In the genomic region with DNA sequence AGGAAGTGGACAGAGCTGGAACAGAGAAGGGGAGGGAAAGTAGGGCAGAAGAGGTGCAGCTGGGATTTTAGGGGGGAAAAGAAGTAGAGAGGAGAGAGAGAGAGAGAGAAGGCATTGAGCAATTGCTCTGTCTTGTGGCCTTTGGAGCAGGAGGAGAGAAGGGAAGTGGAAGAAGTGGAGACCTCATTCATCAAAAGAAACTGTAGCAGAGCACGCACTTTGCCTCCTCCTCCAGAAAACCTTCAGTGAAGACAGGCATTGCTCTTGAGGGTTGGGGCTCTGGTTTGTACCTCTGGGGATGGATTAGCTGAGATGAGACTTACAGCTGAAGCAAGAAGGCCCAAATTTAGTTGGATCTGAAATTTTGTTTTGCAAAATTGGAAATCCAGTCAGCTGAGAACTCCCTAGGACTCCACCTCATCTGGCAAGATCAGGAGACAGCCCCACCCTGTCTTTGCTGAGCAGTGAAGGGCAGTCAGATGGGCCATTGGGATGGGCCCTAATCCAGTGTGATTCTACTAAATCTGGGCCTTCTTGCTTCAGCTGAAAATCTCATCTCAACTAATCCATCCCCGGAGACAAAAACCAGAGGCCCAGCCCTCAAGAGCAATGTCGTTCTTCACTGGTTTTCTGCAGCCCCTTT, we compare ENCODE assay signal across 16 cellular contexts. TPM values are rescaled to one million over a fixed set of nuclear protein-coding genes. Genes with fewer than 3 reads are reported as not detected.
DNase-seq lines count a peak whose midpoint lies in the region; ATAC-seq and TF ChIP-seq lines count a peak whose summit lies in the region.
"Had no signal": no experiment of that assay in that cellular context is flagged by ENCODE, and none has a peak within 500 bp of the region (broad histone marks: within the 10 kb centered on the region; RNA-seq: fewer than 3 reads in every experiment).

No MANE protein-coding gene starts in this region.

- intact Hi-C loops in heart left ventricle (cut with DNase I) (loop anchor here in 2 of 10 donors (5.0 to 10.0 kb wide), 2 partner anchors 57 to 149 kb away; no protein-coding TSS in a partner anchor), PC-3 (cut with micrococcal nuclease) (no loop called here)

- H3K4me1 ChIP-seq in heart left ventricle = peaks cover 2 to 54% (median 12%) of the 10 kb centered on the region in 12 donors
- peaks cover 16% of the 10 kb centered on the region for H3K4me1 ChIP-seq in rectal smooth muscle tissue (ENCODE audit: control insufficient read depth, insufficient read depth, low read length)
- H3K4me1 ChIP-seq in PC-3 (ENCODE audit: insufficient read depth, low read length) = peaks cover 16% of the 10 kb centered on the region
- H3K4me1 ChIP-seq: A549 had no signal

- peak overlapping the region; percentile 15 to 82 (median 76) for H3K27ac ChIP-seq in heart left ventricle
- peak overlapping the region; percentile 35 for H3K27ac ChIP-seq in rectal smooth muscle tissue (ENCODE audit: low read depth, low read length)
- H3K27ac ChIP-seq in PC-3 (ENCODE audit: low read length) = no peak overlapping the region
- H3K27ac ChIP-seq: A549 had no signal

- TF ChIP-seq POLR2A in heart left ventricle (IDR thresholded peaks at IDR 0.05) = no peak

- H3K27me3 ChIP-seq in heart left ventricle (no peaks in the 10 kb centered on the region), rectal smooth muscle tissue (ENCODE audit: control insufficient read depth, insufficient read depth, low read length) (peaks cover 2% of the 10 kb centered on the region), PC-3 (ENCODE audit: low read length) (no peaks in the 10 kb centered on the region)

- H4K20me1 ChIP-seq in PC-3 (ENCODE audit: low read length) = no peaks in the 10 kb centered on the region

- H3K9me3 ChIP-seq in heart left ventricle (no peaks in the 10 kb centered on the region), PC-3 (ENCODE audit: low read length) (no peaks in the 10 kb centered on the region)
- H3K9me3 ChIP-seq: A549 had no signal

- TF ChIP-seq CTCF in heart left ventricle (IDR thresholded peaks at IDR 0.05) = no peak
- TF ChIP-seq CTCF in PC-3 (conservative IDR thresholded peaks at IDR 0.05; ENCODE audit: low read depth, low read length) = no peak

- CTCF ChIA-PET in PC-3 (lab: Charles Lee) = no interaction called here

- WGBS in heart left ventricle, 4 donors = 73 to 91% (median 87%) methylated on average over 3 of the region's 3 CpGs

- peak in 3 of 4 donors; percentile 28 to 60 (median 50) for ATAC-seq in heart left ventricle
- ATAC-seq in HG03025 (IDR thresholded peaks at IDR 0.05; ENCODE audit: low FRiP score, unreplicated experiment) = no peak
- ATAC-seq in PC-3 = no peak
- ATAC-seq in HG03045 (IDR thresholded peaks at IDR 0.05; ENCODE audit: unreplicated experiment) = no peak
- ATAC-seq: A549, GM12878 had no signal

- no peaks in the 10 kb centered on the region for H3K9me2 ChIP-seq in PC-3 (replicated peaks; ENCODE audit: low read length)

- no peaks in the 10 kb centered on the region for H3K79me2 ChIP-seq in PC-3 (ENCODE audit: low read length)

- no peak overlapping the region for H3K4me2 ChIP-seq in PC-3 (ENCODE audit: low read length)
- H3K4me2 ChIP-seq: A549 had no signal

- H3K36me3 ChIP-seq in heart left ventricle = no peaks in the 10 kb centered on the region
- no peaks in the 10 kb centered on the region for H3K36me3 ChIP-seq in rectal smooth muscle tissue (ENCODE audit: control insufficient read depth, insufficient read depth, low read length)
- H3K36me3 ChIP-seq in PC-3 (ENCODE audit: low read depth, low read length) = no peaks in the 10 kb centered on the region

- no peaks in the 10 kb centered on the region for H3F3A ChIP-seq in PC-3 (ENCODE audit: low read length, unreplicated experiment)

- H3K9ac ChIP-seq in rectal smooth muscle tissue (ENCODE audit: low read length) (no peak overlapping the region), PC-3 (ENCODE audit: low read length) (no peak overlapping the region)

- no peak overlapping the region for H3K4me3 ChIP-seq in heart left ventricle
- H3K4me3 ChIP-seq in rectal smooth muscle tissue (ENCODE audit: low read length) = no peak overlapping the region
- no peak overlapping the region for H3K4me3 ChIP-seq in PC-3 (ENCODE audit: low read length)
- H3K4me3 ChIP-seq: A549, GM12878 had no signal

- no peak overlapping the region for H2AFZ ChIP-seq in PC-3 (ENCODE audit: low read length)

- BruUV-seq in PC-3 (replicated peaks; lab: Mats Ljungman, UMichigan) = no TSS peak

- POLR2A ChIA-PET in PC-3 (lab: Charles Lee; ENCODE audit: unreplicated experiment) = no interaction called here

- DNase-seq in AG08395 (ENCODE audit: low spot score) (peak; percentile 44), SIG-M5 (lab: John Stamatoyannopoulos, UW) (peak; percentile 21), heart left ventricle (peak in 1 of 5 donors; percentile 73), PC-3 (no peak)
- DNase-seq in activated CD4-positive, CD25-positive, alpha-beta regulatory T cell (lab: John Stamatoyannopoulos, UW) = no peak
- DNase-seq: activated naive CD4-positive, alpha-beta T cell treated with Interleukin-2 at 50 U/mL for 16 hours; DMS79; H7; NCI-H187 treated with DMSO at 0.1 percent for 48 hours; occipital lobe; stimulated activated CD4-positive, alpha-beta T cell treated with anti-CD3 and anti-CD28 coated beads, Interleukin-4, amount 100 ng/mL, for 24 hours had no signal

RNA-seq across cellular contexts. Expression of gene CDRT4, which starts 55.7 kb away (rescaled TPM):
- total RNA-seq in heart left ventricle (1 to 10 TPM in 3 of 9 donors, under 1 TPM in 4, not detected in 2; 0.56 to 4.7 (median 0.96) TPM), PC-3 (2014; rRNA removed) (5.0 and 8.9 TPM in 2 replicates)
- polyA plus RNA-seq in heart left ventricle = 1 to 10 TPM in 1 of 2 donors, under 1 TPM in 1; 0.12 to 1.9 TPM

Comparison
In these comparisons a context has a peak if more than half of its experiments do, and no peak if none do; other contexts are left out.
1. DNase-seq: peak in AG08395 (single experiment) and SIG-M5 (single experiment); none in PC-3 (single experiment) and activated CD4-positive, CD25-positive, alpha-beta regulatory T cell (0 of 4).
2. ATAC-seq: peak in heart left ventricle (3 of 4); none in HG03025 (single experiment), PC-3 (single experiment) and HG03045 (single experiment).